ENCODE assay signal across 2 cellular contexts in the genomic region with DNA sequence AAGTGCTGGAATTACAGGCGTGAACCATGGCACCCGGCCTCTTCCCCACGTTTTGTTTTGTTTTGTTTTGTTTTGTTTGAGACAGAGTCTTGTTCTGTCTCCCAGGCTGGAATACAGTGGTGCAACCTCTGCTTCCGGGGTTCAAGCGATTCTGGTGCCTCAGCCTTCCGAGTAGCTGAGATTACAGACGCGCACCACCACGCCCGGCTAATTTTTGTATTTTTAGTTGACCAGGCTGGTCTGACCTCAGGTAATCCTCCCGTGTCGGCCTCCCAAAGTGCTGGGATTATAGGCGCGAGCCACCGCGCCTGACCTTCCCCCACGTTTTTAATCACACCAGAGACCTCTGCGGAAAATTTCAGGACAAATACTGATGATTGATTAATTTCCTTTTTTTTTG.
TF ChIP-seq lines count a peak whose summit lies in the region.

No MANE protein-coding gene starts in this region.

TF ChIP-seq in HepG2, 621 proteins besides CTCF, POLR2A, EP300 and RAD21:
- TF ChIP-seq CREB1 (IDR thresholded peaks at IDR 0.05) (no peak), CREB1 (CRISPR knock-in tag; IDR thresholded peaks at IDR 0.05) (no peak)

TF ChIP-seq in HEK293T, 16 proteins besides CTCF, POLR2A, EP300 and RAD21:
- no peak for TF ChIP-seq L3MBTL2 (conservative IDR thresholded peaks at IDR 0.05)
TF ChIP-seq in HEK293T: peak in this region for 0.
